ENCODE assay signal across 21 cellular contexts in the genomic region with DNA sequence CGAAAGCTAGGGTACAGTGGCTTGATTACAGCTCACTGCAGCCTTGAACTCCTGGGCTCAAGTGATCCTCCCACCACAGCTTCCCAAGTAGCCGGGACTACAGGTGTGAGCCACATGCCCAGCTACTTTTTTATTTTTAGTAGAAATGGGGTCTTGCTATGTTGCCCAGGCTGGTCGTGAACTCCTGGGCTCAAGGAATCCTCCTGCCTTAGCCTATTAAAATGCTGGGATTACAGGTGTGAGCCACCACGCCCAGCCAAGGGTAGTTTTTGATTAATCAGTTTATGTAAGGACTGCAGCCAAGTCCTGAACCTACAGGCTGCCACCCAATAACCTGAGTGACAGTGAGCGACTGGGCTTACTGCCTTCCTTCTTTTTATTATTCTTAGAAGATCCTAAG.
"Had no signal": no experiment of that assay in that cellular context is flagged by ENCODE, and none has a peak within 500 bp of the region (broad histone marks: within the 10 kb centered on the region; RNA-seq: fewer than 3 reads in every experiment).

No MANE protein-coding gene starts in this region.

- H3K27me3 Mint-ChIP-seq: activated CD4-positive, alpha-beta memory T cell treated with anti-CD3 and anti-CD28 coated beads, Interleukin-2, amount 10 ng/mL, durations not matched to agents 7 days and 5 days had no signal

- H3K4me1 Mint-ChIP-seq: activated T-helper 17 cell treated with anti-CD3 and anti-CD28 coated beads, Interleukin-2, amount 50 U/mL, for 72 hours had no signal

- H3K4me3 Mint-ChIP-seq: activated CD4-positive, alpha-beta memory T cell treated with anti-CD3 and anti-CD28 coated beads, Interleukin-2, amount 10 ng/mL, durations not matched to agents 7 days and 5 days; activated CD8-positive, alpha-beta memory T cell treated with anti-CD3 and anti-CD28 coated beads, Interleukin-2, amount 10 ng/mL, durations not matched to agents 7 days and 5 days; activated naive CD8-positive, alpha-beta T cell treated with anti-CD3 and anti-CD28 coated beads, Interleukin-2, amount 10 ng/mL, durations not matched to agents 7 days and 5 days; activated T-helper 17 cell treated with anti-CD3 and anti-CD28 coated beads, Interleukin-2, amount 50 U/mL, for 72 hours; dendritic cell treated with granulocyte-macrophage colony-stimulating factor and Interleukin-4, amounts not matched to agents 40 ng/mL and 50 ng/mL, for 4 days had no signal

- DNase-seq: activated CD4-positive, alpha-beta memory T cell treated with anti-CD3 and anti-CD28 coated beads, Interleukin-2, amount 10 ng/mL, durations not matched to agents 7 days and 5 days; activated CD4-positive, alpha-beta T cell treated with anti-CD3 and anti-CD28 coated beads for 48 hours; activated CD8-positive, alpha-beta memory T cell treated with anti-CD3 and anti-CD28 coated beads, Interleukin-2, amount 10 ng/mL, durations not matched to agents 7 days and 5 days; activated naive CD4-positive, alpha-beta T cell treated with Interleukin-2 at 50 U/mL for 16 hours; activated naive CD8-positive, alpha-beta T cell treated with anti-CD3 and anti-CD28 coated beads, Interleukin-2, amount 10 ng/mL, durations not matched to agents 7 days and 5 days; amygdala; effector memory CD4-positive, alpha-beta T cell; heart right ventricle; mesenchymal stem cell; psoas muscle; right cardiac atrium; small intestine; stimulated activated CD4-positive, alpha-beta T cell treated with anti-CD3 and anti-CD28 coated beads, Interleukin-15, amount 100 ng/mL, for 24 hours; stimulated activated CD4-positive, alpha-beta T cell treated with anti-CD3 and anti-CD28 coated beads, Interleukin-4, amount 100 ng/mL, for 1 hour; stomach had no signal

- H3K36me3 Mint-ChIP-seq: activated CD8-positive, alpha-beta memory T cell treated with anti-CD3 and anti-CD28 coated beads, Interleukin-2, amount 10 ng/mL, durations not matched to agents 7 days and 5 days; activated naive CD8-positive, alpha-beta T cell treated with anti-CD3 and anti-CD28 coated beads, Interleukin-2, amount 10 ng/mL, durations not matched to agents 7 days and 5 days; naive thymus-derived CD8-positive, alpha-beta T cell had no signal

- H3K27ac ChIP-seq: cardiac muscle cell, esophagus muscularis mucosa, heart right ventricle, psoas muscle, stomach, thoracic aorta had no signal

- ATAC-seq: activated T-helper 17 cell treated with anti-CD3 and anti-CD28 coated beads, Interleukin-2, amount 50 U/mL, for 72 hours; heart right ventricle; psoas muscle; right cardiac atrium had no signal

- H3K4me3 ChIP-seq: cardiac muscle cell, esophagus muscularis mucosa, heart right ventricle, psoas muscle, stomach, thoracic aorta had no signal

- H3K27me3 ChIP-seq: cardiac muscle cell, esophagus muscularis mucosa, heart right ventricle, stomach had no signal

- H3K9me3 ChIP-seq: esophagus muscularis mucosa, heart right ventricle, psoas muscle, stomach, thoracic aorta had no signal

- H3K36me3 ChIP-seq: thoracic aorta had no signal

- H3K27ac Mint-ChIP-seq: activated CD4-positive, alpha-beta memory T cell treated with anti-CD3 and anti-CD28 coated beads, Interleukin-2, amount 10 ng/mL, durations not matched to agents 7 days and 5 days; activated CD8-positive, alpha-beta memory T cell treated with anti-CD3 and anti-CD28 coated beads, Interleukin-2, amount 10 ng/mL, durations not matched to agents 7 days and 5 days; activated naive CD8-positive, alpha-beta T cell treated with anti-CD3 and anti-CD28 coated beads, Interleukin-2, amount 10 ng/mL, durations not matched to agents 7 days and 5 days had no signal

- H3K9me3 Mint-ChIP-seq: activated CD4-positive, alpha-beta memory T cell treated with anti-CD3 and anti-CD28 coated beads, Interleukin-2, amount 10 ng/mL, durations not matched to agents 7 days and 5 days; activated naive CD8-positive, alpha-beta T cell treated with anti-CD3 and anti-CD28 coated beads, Interleukin-2, amount 10 ng/mL, durations not matched to agents 7 days and 5 days; activated T-helper 17 cell treated with anti-CD3 and anti-CD28 coated beads, Interleukin-2, amount 50 U/mL, for 72 hours; dendritic cell treated with granulocyte-macrophage colony-stimulating factor and Interleukin-4, amounts not matched to agents 40 ng/mL and 50 ng/mL, for 4 days; naive thymus-derived CD8-positive, alpha-beta T cell had no signal
